8 cellular contexts compared by ENCODE assay signal in the genomic region with DNA sequence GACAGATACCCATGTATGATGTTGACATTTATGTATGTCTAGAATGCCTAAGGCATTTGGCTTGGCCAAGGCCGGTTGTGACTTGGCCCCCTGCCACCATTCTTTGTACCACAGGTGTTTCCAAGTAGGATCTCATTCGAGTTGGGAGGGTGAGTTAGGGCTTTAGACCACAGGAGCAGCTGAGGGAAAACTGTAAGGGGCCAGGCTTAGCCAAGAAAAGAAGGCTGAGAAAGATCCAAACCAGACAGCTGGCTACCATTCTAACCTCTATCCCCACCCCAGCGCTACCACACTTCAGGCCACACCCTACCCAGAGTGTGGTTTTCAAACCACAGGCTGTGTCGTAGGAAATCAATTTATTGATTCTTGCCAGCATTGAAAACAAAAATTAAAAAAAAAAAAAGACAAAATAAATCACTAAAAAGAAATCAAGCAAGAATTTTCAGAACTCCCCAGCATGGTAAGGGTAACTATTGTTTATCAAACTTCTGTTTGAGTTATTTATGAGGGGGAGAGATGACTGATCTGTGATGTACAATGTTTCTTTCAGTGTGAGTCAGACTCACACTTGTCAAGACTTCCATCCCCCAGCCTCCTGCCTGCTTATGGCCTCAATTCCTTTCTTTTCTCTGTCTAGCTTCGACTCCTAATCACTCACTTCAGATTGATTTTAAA. TPM values are rescaled to one million over a fixed set of nuclear protein-coding genes. Genes with fewer than 3 reads are reported as not detected.
DNase-seq lines count a peak whose midpoint lies in the region; ATAC-seq and TF ChIP-seq lines count a peak whose summit lies in the region.

No MANE protein-coding gene starts in this region.

- peak; percentile 55 for DNase-seq in stimulated activated CD4-positive, alpha-beta T cell treated with anti-CD3 and anti-CD28 coated beads, Interleukin-1b, Interleukin-23, amount 100 ng/mL, for 48 hours
- DNase-seq in stimulated activated CD4-positive, alpha-beta T cell treated with anti-CD3 and anti-CD28 coated beads, Interleukin-4, amount 100 ng/mL, for 1 hour = no peak
- DNase-seq in NCI-H69 (lab: John Stamatoyannopoulos, UW) (peak; percentile 95), posterior cingulate gyrus (no peak), tibial artery (no peak)
- peak in 1 of 2 donors; percentile 50 for DNase-seq in activated naive CD4-positive, alpha-beta T cell treated with anti-CD3 and anti-CD28 coated beads, Interleukin-2, amount 50 U/mL, for 72 hours (ENCODE audit: low spot score in 2 of 2)

- no peaks in the 10 kb centered on the region for H3K27me3 ChIP-seq in tibial artery

- peak overlapping the region in 1 of 3 experiments; percentile 37 for H3K4me3 Mint-ChIP-seq in nephron

- H3K36me3 Mint-ChIP-seq in activated naive CD4-positive, alpha-beta T cell treated with anti-CD3 and anti-CD28 coated beads, Interleukin-2, amount 50 U/mL, for 72 hours = no peaks in the 10 kb centered on the region
- H3K36me3 Mint-ChIP-seq in nephron (ENCODE audit: low read depth) = no peaks in the 10 kb centered on the region

- no peaks in the 10 kb centered on the region for H3K36me3 ChIP-seq in tibial artery

- TF ChIP-seq CTCF in nephron (IDR thresholded peaks at IDR 0.05; ENCODE audit: unreplicated experiment in 3 of 3) (no peak), tibial artery (IDR thresholded peaks at IDR 0.05) (no peak)

- ATAC-seq in HG03025 (IDR thresholded peaks at IDR 0.05; ENCODE audit: low FRiP score, unreplicated experiment) = peak; percentile 53
- ATAC-seq in activated naive CD4-positive, alpha-beta T cell treated with anti-CD3 and anti-CD28 coated beads, Interleukin-2, amount 50 U/mL, for 72 hours = peak; percentile 81 to 84

- H3K4me3 ChIP-seq in tibial artery = no peak overlapping the region

- peak overlapping the region; percentile 97 to 99 for H3K27ac Mint-ChIP-seq in activated naive CD4-positive, alpha-beta T cell treated with anti-CD3 and anti-CD28 coated beads, Interleukin-2, amount 50 U/mL, for 72 hours
- peak overlapping the region in 2 of 3 experiments; percentile 15 to 63 for H3K27ac Mint-ChIP-seq in nephron

- no peaks in the 10 kb centered on the region for H3K9me3 ChIP-seq in tibial artery

- peaks cover 0 to 8% (median 0%) of the 10 kb centered on the region in 4 donors for H3K4me1 ChIP-seq in tibial artery

- H3K4me1 Mint-ChIP-seq in nephron = peaks cover 37% of the 10 kb centered on the region

- H3K27me3 Mint-ChIP-seq in nephron (ENCODE audit: low read depth) = no peaks in the 10 kb centered on the region

- no peak overlapping the region for H3K27ac ChIP-seq in tibial artery

- H3K9me3 Mint-ChIP-seq in activated naive CD4-positive, alpha-beta T cell treated with anti-CD3 and anti-CD28 coated beads, Interleukin-2, amount 50 U/mL, for 72 hours = no peaks in the 10 kb centered on the region
- peaks cover 22% of the 10 kb centered on the region for H3K9me3 Mint-ChIP-seq in nephron

- intact Hi-C loops in posterior cingulate gyrus (cut with DNase I) (no loop called here), tibial artery (cut with DNase I; ENCODE audit: low total_unique reads) (no loop called here)

RNA-seq across cellular contexts. Expression of a gene that starts 9.9 kb away (rescaled TPM):
- total RNA-seq in activated naive CD4-positive, alpha-beta T cell treated with anti-CD3 and anti-CD28 coated beads, Interleukin-2, amount 50 U/mL, for 72 hours = over 10,000 TPM in 1 of 2 donors, 1,000 to 10,000 TPM in 1; 8,550 to 11,762 TPM

RNA-seq across cellular contexts. Expression of a gene that starts 59.7 kb away (rescaled TPM):
- total RNA-seq in activated naive CD4-positive, alpha-beta T cell treated with anti-CD3 and anti-CD28 coated beads, Interleukin-2, amount 50 U/mL, for 72 hours = under 1 TPM in 1 of 2 donors, not detected in 1; 0.41 TPM

Comparison
In these comparisons a context has a peak if more than half of its experiments do, and no peak if none do; other contexts are left out.
1. DNase-seq: peak in stimulated activated CD4-positive, alpha-beta T cell treated with anti-CD3 and anti-CD28 coated beads, Interleukin-1b, Interleukin-23, amount 100 ng/mL, for 48 hours (single experiment) and NCI-H69 (single experiment); none in stimulated activated CD4-positive, alpha-beta T cell treated with anti-CD3 and anti-CD28 coated beads, Interleukin-4, amount 100 ng/mL, for 1 hour (single experiment), posterior cingulate gyrus (0 of 10) and tibial artery (0 of 2).